1 cellular context compared by ENCODE assay signal in the genomic region with DNA sequence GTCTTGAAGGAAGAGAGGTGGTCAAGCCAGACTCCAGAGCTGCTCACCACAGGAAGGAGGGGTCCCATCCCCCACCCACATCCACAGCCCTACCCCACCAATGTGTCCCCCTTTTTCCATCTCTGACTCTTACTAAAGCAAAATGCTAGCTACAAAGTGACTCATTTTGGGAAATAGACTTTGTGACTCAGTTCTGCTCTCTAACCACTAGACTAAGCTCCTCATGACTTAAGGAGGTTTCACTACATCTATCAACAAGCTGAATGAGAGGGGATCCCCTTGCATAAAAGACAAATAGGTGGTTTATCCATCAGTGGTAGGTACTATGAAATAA.
TF ChIP-seq lines count a peak whose summit lies in the region.

No MANE protein-coding gene starts in this region.

TF ChIP-seq in GM12878, 131 proteins besides CTCF, POLR2A, EP300 and RAD21 (continued from another document and continues in another):
- TF ChIP-seq FOS (IDR thresholded peaks at IDR 0.05; ENCODE audit: borderline replicate concordance, extremely low read depth, insufficient read length): no peak
- peak; percentile 97 for TF ChIP-seq JUNB (IDR thresholded peaks at IDR 0.05)
- TF ChIP-seq MEF2B (IDR thresholded peaks at IDR 0.05; ENCODE audit: partially characterized antibody, poor library complexity, severe bottlenecking): no peak
- TF ChIP-seq HDAC2 (IDR thresholded peaks at IDR 0.05): no peak
- no peak for TF ChIP-seq ZNF622 (IDR thresholded peaks at IDR 0.05)
- TF ChIP-seq NR2F1 (conservative IDR thresholded peaks at IDR 0.05): no peak
- TF ChIP-seq, protein P1, sequence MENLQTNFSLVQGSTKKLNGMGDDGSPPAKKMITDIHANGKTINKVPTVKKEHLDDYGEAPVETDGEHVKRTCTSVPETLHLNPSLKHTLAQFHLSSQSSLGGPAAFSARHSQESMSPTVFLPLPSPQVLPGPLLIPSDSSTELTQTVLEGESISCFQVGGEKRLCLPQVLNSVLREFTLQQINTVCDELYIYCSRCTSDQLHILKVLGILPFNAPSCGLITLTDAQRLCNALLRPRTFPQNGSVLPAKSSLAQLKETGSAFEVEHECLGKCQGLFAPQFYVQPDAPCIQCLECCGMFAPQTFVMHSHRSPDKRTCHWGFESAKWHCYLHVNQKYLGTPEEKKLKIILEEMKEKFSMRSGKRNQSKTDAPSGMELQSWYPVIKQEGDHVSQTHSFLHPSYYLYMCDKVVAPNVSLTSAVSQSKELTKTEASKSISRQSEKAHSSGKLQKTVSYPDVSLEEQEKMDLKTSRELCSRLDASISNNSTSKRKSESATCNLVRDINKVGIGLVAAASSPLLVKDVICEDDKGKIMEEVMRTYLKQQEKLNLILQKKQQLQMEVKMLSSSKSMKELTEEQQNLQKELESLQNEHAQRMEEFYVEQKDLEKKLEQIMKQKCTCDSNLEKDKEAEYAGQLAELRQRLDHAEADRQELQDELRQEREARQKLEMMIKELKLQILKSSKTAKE (IDR thresholded peaks at IDR 0.05; ENCODE audit: low read depth, poor library complexity, severe bottlenecking): peak; percentile 82
- peak; percentile 83; the same call in 1 of the 2 replicates for TF ChIP-seq MTA3 (IDR thresholded peaks at IDR 0.05; ENCODE audit: borderline replicate concordance, low read length)
- TF ChIP-seq, protein P2, sequence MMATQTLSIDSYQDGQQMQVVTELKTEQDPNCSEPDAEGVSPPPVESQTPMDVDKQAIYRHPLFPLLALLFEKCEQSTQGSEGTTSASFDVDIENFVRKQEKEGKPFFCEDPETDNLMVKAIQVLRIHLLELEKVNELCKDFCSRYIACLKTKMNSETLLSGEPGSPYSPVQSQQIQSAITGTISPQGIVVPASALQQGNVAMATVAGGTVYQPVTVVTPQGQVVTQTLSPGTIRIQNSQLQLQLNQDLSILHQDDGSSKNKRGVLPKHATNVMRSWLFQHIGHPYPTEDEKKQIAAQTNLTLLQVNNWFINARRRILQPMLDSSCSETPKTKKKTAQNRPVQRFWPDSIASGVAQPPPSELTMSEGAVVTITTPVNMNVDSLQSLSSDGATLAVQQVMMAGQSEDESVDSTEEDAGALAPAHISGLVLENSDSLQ (IDR thresholded peaks at IDR 0.05): no peak
- TF ChIP-seq, protein P3, sequence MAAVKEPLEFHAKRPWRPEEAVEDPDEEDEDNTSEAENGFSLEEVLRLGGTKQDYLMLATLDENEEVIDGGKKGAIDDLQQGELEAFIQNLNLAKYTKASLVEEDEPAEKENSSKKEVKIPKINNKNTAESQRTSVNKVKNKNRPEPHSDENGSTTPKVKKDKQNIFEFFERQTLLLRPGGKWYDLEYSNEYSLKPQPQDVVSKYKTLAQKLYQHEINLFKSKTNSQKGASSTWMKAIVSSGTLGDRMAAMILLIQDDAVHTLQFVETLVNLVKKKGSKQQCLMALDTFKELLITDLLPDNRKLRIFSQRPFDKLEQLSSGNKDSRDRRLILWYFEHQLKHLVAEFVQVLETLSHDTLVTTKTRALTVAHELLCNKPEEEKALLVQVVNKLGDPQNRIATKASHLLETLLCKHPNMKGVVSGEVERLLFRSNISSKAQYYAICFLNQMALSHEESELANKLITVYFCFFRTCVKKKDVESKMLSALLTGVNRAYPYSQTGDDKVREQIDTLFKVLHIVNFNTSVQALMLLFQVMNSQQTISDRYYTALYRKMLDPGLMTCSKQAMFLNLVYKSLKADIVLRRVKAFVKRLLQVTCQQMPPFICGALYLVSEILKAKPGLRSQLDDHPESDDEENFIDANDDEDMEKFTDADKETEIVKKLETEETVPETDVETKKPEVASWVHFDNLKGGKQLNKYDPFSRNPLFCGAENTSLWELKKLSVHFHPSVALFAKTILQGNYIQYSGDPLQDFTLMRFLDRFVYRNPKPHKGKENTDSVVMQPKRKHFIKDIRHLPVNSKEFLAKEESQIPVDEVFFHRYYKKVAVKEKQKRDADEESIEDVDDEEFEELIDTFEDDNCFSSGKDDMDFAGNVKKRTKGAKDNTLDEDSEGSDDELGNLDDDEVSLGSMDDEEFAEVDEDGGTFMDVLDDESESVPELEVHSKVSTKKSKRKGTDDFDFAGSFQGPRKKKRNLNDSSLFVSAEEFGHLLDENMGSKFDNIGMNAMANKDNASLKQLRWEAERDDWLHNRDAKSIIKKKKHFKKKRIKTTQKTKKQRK (IDR thresholded peaks at IDR 0.05; ENCODE audit: low read depth, low read length): no peak
- no peak for TF ChIP-seq RELA (IDR thresholded peaks at IDR 0.05; ENCODE audit: borderline replicate concordance, partially characterized antibody)
- TF ChIP-seq RAD51 (IDR thresholded peaks at IDR 0.05): peak; percentile 10; the same call in 1 of the 2 replicates
- TF ChIP-seq EZH2 (IDR thresholded peaks at IDR 0.05; ENCODE audit: borderline replicate concordance, control insufficient read depth, low read depth, low read length): no peak
- TF ChIP-seq CHD2 (IDR thresholded peaks at IDR 0.05; ENCODE audit: borderline replicate concordance, low read depth, low read length): no peak
- no peak for TF ChIP-seq YY1 (IDR thresholded peaks at IDR 0.05; ENCODE audit: low read depth, low read length)
- 0 out of 2 replicates have a peak, but pooled peaks have one; percentile 36 for TF ChIP-seq RCOR1 (conservative IDR thresholded peaks at IDR 0.05; ENCODE audit: low read depth, low read length)
- TF ChIP-seq, protein P4, sequence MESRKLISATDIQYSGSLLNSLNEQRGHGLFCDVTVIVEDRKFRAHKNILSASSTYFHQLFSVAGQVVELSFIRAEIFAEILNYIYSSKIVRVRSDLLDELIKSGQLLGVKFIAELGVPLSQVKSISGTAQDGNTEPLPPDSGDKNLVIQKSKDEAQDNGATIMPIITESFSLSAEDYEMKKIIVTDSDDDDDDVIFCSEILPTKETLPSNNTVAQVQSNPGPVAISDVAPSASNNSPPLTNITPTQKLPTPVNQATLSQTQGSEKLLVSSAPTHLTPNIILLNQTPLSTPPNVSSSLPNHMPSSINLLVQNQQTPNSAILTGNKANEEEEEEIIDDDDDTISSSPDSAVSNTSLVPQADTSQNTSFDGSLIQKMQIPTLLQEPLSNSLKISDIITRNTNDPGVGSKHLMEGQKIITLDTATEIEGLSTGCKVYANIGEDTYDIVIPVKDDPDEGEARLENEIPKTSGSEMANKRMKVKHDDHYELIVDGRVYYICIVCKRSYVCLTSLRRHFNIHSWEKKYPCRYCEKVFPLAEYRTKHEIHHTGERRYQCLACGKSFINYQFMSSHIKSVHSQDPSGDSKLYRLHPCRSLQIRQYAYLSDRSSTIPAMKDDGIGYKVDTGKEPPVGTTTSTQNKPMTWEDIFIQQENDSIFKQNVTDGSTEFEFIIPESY (IDR thresholded peaks at IDR 0.05): no peak
- TF ChIP-seq, protein P5, sequence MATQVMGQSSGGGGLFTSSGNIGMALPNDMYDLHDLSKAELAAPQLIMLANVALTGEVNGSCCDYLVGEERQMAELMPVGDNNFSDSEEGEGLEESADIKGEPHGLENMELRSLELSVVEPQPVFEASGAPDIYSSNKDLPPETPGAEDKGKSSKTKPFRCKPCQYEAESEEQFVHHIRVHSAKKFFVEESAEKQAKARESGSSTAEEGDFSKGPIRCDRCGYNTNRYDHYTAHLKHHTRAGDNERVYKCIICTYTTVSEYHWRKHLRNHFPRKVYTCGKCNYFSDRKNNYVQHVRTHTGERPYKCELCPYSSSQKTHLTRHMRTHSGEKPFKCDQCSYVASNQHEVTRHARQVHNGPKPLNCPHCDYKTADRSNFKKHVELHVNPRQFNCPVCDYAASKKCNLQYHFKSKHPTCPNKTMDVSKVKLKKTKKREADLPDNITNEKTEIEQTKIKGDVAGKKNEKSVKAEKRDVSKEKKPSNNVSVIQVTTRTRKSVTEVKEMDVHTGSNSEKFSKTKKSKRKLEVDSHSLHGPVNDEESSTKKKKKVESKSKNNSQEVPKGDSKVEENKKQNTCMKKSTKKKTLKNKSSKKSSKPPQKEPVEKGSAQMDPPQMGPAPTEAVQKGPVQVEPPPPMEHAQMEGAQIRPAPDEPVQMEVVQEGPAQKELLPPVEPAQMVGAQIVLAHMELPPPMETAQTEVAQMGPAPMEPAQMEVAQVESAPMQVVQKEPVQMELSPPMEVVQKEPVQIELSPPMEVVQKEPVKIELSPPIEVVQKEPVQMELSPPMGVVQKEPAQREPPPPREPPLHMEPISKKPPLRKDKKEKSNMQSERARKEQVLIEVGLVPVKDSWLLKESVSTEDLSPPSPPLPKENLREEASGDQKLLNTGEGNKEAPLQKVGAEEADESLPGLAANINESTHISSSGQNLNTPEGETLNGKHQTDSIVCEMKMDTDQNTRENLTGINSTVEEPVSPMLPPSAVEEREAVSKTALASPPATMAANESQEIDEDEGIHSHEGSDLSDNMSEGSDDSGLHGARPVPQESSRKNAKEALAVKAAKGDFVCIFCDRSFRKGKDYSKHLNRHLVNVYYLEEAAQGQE (IDR thresholded peaks at IDR 0.05; ENCODE audit: low read depth, low read length): no peak
- no peak for TF ChIP-seq STAT1 (conservative IDR thresholded peaks at IDR 0.05)
- TF ChIP-seq, protein P6, sequence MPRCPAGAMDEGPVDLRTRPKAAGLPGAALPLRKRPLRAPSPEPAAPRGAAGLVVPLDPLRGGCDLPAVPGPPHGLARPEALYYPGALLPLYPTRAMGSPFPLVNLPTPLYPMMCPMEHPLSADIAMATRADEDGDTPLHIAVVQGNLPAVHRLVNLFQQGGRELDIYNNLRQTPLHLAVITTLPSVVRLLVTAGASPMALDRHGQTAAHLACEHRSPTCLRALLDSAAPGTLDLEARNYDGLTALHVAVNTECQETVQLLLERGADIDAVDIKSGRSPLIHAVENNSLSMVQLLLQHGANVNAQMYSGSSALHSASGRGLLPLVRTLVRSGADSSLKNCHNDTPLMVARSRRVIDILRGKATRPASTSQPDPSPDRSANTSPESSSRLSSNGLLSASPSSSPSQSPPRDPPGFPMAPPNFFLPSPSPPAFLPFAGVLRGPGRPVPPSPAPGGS (IDR thresholded peaks at IDR 0.05; ENCODE audit: borderline replicate concordance, insufficient read depth, low read depth, low read length, poor library complexity, severe bottlenecking): peak; percentile 77
- TF ChIP-seq TCF12 (IDR thresholded peaks at IDR 0.05; ENCODE audit: low read depth, low read length): no peak
- TF ChIP-seq, protein P7, sequence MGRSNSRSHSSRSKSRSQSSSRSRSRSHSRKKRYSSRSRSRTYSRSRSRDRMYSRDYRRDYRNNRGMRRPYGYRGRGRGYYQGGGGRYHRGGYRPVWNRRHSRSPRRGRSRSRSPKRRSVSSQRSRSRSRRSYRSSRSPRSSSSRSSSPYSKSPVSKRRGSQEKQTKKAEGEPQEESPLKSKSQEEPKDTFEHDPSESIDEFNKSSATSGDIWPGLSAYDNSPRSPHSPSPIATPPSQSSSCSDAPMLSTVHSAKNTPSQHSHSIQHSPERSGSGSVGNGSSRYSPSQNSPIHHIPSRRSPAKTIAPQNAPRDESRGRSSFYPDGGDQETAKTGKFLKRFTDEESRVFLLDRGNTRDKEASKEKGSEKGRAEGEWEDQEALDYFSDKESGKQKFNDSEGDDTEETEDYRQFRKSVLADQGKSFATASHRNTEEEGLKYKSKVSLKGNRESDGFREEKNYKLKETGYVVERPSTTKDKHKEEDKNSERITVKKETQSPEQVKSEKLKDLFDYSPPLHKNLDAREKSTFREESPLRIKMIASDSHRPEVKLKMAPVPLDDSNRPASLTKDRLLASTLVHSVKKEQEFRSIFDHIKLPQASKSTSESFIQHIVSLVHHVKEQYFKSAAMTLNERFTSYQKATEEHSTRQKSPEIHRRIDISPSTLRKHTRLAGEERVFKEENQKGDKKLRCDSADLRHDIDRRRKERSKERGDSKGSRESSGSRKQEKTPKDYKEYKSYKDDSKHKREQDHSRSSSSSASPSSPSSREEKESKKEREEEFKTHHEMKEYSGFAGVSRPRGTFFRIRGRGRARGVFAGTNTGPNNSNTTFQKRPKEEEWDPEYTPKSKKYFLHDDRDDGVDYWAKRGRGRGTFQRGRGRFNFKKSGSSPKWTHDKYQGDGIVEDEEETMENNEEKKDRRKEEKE (IDR thresholded peaks at IDR 0.05): no peak
- TF ChIP-seq SMAD1 (IDR thresholded peaks at IDR 0.05; ENCODE audit: low read depth, partially characterized antibody): no peak
- no peak for TF ChIP-seq SMC3 (IDR thresholded peaks at IDR 0.05; ENCODE audit: borderline replicate concordance, low read length)
- TF ChIP-seq CREB1 (IDR thresholded peaks at IDR 0.05; ENCODE audit: low read depth): peak; percentile 66; the same call in 1 of the 2 replicates
- TF ChIP-seq, protein P8, sequence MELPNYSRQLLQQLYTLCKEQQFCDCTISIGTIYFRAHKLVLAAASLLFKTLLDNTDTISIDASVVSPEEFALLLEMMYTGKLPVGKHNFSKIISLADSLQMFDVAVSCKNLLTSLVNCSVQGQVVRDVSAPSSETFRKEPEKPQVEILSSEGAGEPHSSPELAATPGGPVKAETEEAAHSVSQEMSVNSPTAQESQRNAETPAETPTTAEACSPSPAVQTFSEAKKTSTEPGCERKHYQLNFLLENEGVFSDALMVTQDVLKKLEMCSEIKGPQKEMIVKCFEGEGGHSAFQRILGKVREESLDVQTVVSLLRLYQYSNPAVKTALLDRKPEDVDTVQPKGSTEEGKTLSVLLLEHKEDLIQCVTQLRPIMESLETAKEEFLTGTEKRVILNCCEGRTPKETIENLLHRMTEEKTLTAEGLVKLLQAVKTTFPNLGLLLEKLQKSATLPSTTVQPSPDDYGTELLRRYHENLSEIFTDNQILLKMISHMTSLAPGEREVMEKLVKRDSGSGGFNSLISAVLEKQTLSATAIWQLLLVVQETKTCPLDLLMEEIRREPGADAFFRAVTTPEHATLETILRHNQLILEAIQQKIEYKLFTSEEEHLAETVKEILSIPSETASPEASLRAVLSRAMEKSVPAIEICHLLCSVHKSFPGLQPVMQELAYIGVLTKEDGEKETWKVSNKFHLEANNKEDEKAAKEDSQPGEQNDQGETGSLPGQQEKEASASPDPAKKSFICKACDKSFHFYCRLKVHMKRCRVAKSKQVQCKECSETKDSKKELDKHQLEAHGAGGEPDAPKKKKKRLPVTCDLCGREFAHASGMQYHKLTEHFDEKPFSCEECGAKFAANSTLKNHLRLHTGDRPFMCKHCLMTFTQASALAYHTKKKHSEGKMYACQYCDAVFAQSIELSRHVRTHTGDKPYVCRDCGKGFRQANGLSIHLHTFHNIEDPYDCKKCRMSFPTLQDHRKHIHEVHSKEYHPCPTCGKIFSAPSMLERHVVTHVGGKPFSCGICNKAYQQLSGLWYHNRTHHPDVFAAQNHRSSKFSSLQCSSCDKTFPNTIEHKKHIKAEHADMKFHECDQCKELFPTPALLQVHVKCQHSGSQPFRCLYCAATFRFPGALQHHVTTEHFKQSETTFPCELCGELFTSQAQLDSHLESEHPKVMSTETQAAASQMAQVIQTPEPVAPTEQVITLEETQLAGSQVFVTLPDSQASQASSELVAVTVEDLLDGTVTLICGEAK (IDR thresholded peaks at IDR 0.05; ENCODE audit: borderline replicate concordance): no peak
- TF ChIP-seq IRF4 (IDR thresholded peaks at IDR 0.05; ENCODE audit: low read depth, low read length): peak; percentile 97
- no peak for TF ChIP-seq HDGF (IDR thresholded peaks at IDR 0.05)
- TF ChIP-seq TCF7 (IDR thresholded peaks at IDR 0.05; ENCODE audit: borderline replicate concordance): peak; percentile 49; the same call in 1 of the 2 replicates
- no peak for TF ChIP-seq CBX3 (IDR thresholded peaks at IDR 0.05; ENCODE audit: borderline replicate concordance, low read depth)
